38 cellular contexts compared by ENCODE assay signal in the genomic region with DNA sequence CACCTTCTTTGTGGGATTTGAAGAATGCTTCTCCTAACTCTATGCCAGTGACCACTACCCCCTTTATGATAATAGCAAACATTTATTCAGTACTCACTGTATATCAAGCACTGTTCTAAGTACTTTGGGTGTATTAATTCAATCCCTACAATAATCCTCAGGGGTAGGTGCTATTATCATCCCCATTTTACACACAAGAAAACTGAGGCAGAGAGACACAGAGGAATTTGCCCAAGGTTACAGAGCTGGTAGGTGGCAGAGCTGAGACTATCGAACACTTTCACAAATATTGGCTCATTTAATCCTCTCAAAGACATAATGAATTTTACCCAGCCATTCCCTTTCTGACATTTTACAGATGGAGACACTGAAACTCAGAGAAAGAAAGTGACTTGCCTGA.
"Had no signal": no experiment of that assay in that cellular context is flagged by ENCODE, and none has a peak within 500 bp of the region (broad histone marks: within the 10 kb centered on the region; RNA-seq: fewer than 3 reads in every experiment).

No MANE protein-coding gene starts in this region.

- H3K27me3 Mint-ChIP-seq: activated naive CD4-positive, alpha-beta T cell treated with anti-CD3 and anti-CD28 coated beads, Interleukin-2, amount 10 ng/mL, durations not matched to agents 7 days and 5 days; activated naive CD4-positive, alpha-beta T cell treated with anti-CD3 and anti-CD28 coated beads, Interleukin-2, amount 50 U/mL, for 24 hours; activated naive CD8-positive, alpha-beta T cell; activated naive CD8-positive, alpha-beta T cell treated with anti-CD3 and anti-CD28 coated beads for 36 hours; activated naive CD8-positive, alpha-beta T cell treated with anti-CD3 and anti-CD28 coated beads, Interleukin-2, amount 10 ng/mL, durations not matched to agents 7 days and 5 days; activated naive CD8-positive, alpha-beta T cell treated with anti-CD3 and anti-CD28 coated beads, Interleukin-2, amount 50 U/mL, for 24 hours; activated T-cell treated with anti-CD3 and anti-CD28 coated beads, Interleukin-2, amount 50 U/mL, for 24 hours; activated T-helper 17 cell treated with anti-CD3 and anti-CD28 coated beads, Interleukin-2, amount 50 U/mL, for 72 hours; central memory CD8-positive, alpha-beta T cell had no signal

- H3K27ac Mint-ChIP-seq: activated naive CD4-positive, alpha-beta T cell treated with anti-CD3 and anti-CD28 coated beads for 36 hours; activated naive CD4-positive, alpha-beta T cell treated with anti-CD3 and anti-CD28 coated beads, Interleukin-2, amount 10 ng/mL, durations not matched to agents 7 days and 5 days; activated naive CD4-positive, alpha-beta T cell treated with anti-CD3 and anti-CD28 coated beads, Interleukin-2, amount 50 U/mL, for 24 hours; activated naive CD4-positive, alpha-beta T cell treated with anti-CD3 and anti-CD28 coated beads, Interleukin-2, amount 50 U/mL, for 72 hours; activated naive CD8-positive, alpha-beta T cell; activated naive CD8-positive, alpha-beta T cell treated with anti-CD3 and anti-CD28 coated beads for 36 hours; activated naive CD8-positive, alpha-beta T cell treated with anti-CD3 and anti-CD28 coated beads, Interleukin-2, amount 10 ng/mL, durations not matched to agents 7 days and 5 days; activated naive CD8-positive, alpha-beta T cell treated with anti-CD3 and anti-CD28 coated beads, Interleukin-2, amount 50 U/mL, for 24 hours; activated T-cell treated with anti-CD3 and anti-CD28 coated beads, Interleukin-2, amount 50 U/mL, for 24 hours; activated T-cell treated with anti-CD3 and anti-CD28 coated beads, Interleukin-2, amount 50 U/mL, for 72 hours; activated T-helper 1 cell treated with anti-CD3 and anti-CD28 coated beads, Interleukin-12 subunit alpha, Interleukin-12 subunit beta, Interleukin-2, Interleukin-4 antibody, amounts not matched to agents 30 ng/mL and 10 ng/mL and 1 ng/mL, durations not matched to agents 14 hours and 24 hours and 36 hours; activated T-helper 17 cell treated with anti-CD3 and anti-CD28 coated beads, Interleukin-2, amount 50 U/mL, for 72 hours; activated T-helper 2 cell treated with anti-CD3 and anti-CD28 coated beads, Interferon-gamma antibody, Interleukin-2, Interleukin-4, amounts not matched to agents 10 μg/mL and 5 μg/mL and 100 μg/mL, durations not matched to agents 14 hours and 24 hours and 36 hours; brain had no signal

- DNase-seq: activated effector memory CD4-positive, alpha-beta T cell treated with Interleukin-2 at 50 U/mL for 16 hours; activated gamma-delta T cell; activated gamma-delta T cell treated with Interleukin-2 at 50 U/mL for 16 hours; activated naive CD4-positive, alpha-beta T cell; activated naive CD4-positive, alpha-beta T cell treated with anti-CD3 and anti-CD28 coated beads for 36 hours; activated naive CD4-positive, alpha-beta T cell treated with anti-CD3 and anti-CD28 coated beads, Interleukin-2, amount 10 ng/mL, durations not matched to agents 7 days and 5 days; activated naive CD4-positive, alpha-beta T cell treated with anti-CD3 and anti-CD28 coated beads, Interleukin-2, amount 50 U/mL, for 16 hours; activated naive CD4-positive, alpha-beta T cell treated with Interleukin-2 at 50 U/mL for 16 hours; activated naive CD8-positive, alpha-beta T cell treated with anti-CD3 and anti-CD28 coated beads for 36 hours; activated naive CD8-positive, alpha-beta T cell treated with anti-CD3 and anti-CD28 coated beads, Interleukin-2, amount 10 ng/mL, durations not matched to agents 7 days and 5 days; activated naive CD8-positive, alpha-beta T cell treated with anti-CD3 and anti-CD28 coated beads, Interleukin-2, amount 50 U/mL, for 24 hours; activated T-cell treated with anti-CD3 and anti-CD28 coated beads, Interleukin-2, amount 50 U/mL, for 24 hours; activated T-cell treated with anti-CD3 and anti-CD28 coated beads, Interleukin-2, amount 50 U/mL, for 4 hours; activated T-cell treated with anti-CD3 and anti-CD28 coated beads, Interleukin-2, amount 50 U/mL, for 48 hours; activated T-cell treated with anti-CD3 and anti-CD28 coated beads, Interleukin-2, amount 50 U/mL, for 72 hours; adrenal gland; amniotic stem cell; amygdala; anterior cingulate cortex; aorta; body of pancreas; brain microvascular endothelial cell; caudate nucleus; central memory CD4-positive, alpha-beta T cell; cerebellar nuclear complex had no signal

- ATAC-seq: activated naive CD4-positive, alpha-beta T cell treated with anti-CD3 and anti-CD28 coated beads, Interleukin-2, amount 50 U/mL, for 72 hours; activated naive CD8-positive, alpha-beta T cell treated with anti-CD3 and anti-CD28 coated beads, Interleukin-2, amount 50 U/mL, for 24 hours; activated T-cell treated with anti-CD3 and anti-CD28 coated beads, Interleukin-2, amount 50 U/mL, for 4 hours; activated T-cell treated with anti-CD3 and anti-CD28 coated beads, Interleukin-2, amount 50 U/mL, for 72 hours; activated T-helper 17 cell treated with anti-CD3 and anti-CD28 coated beads, Interleukin-2, amount 50 U/mL, for 72 hours; body of pancreas had no signal

- H3K36me3 Mint-ChIP-seq: activated naive CD4-positive, alpha-beta T cell treated with anti-CD3 and anti-CD28 coated beads, Interleukin-2, amount 10 ng/mL, durations not matched to agents 7 days and 5 days; activated naive CD4-positive, alpha-beta T cell treated with anti-CD3 and anti-CD28 coated beads, Interleukin-2, amount 50 U/mL, for 24 hours; activated naive CD4-positive, alpha-beta T cell treated with anti-CD3 and anti-CD28 coated beads, Interleukin-2, amount 50 U/mL, for 72 hours; activated naive CD8-positive, alpha-beta T cell; activated naive CD8-positive, alpha-beta T cell treated with anti-CD3 and anti-CD28 coated beads for 36 hours; activated naive CD8-positive, alpha-beta T cell treated with anti-CD3 and anti-CD28 coated beads, Interleukin-2, amount 10 ng/mL, durations not matched to agents 7 days and 5 days; brain had no signal

- H3K4me3 ChIP-seq: adrenal gland, ascending aorta, body of pancreas, breast epithelium, cardiac muscle cell had no signal

- H3K9me3 Mint-ChIP-seq: activated naive CD4-positive, alpha-beta T cell treated with anti-CD3 and anti-CD28 coated beads for 36 hours; activated naive CD4-positive, alpha-beta T cell treated with anti-CD3 and anti-CD28 coated beads, Interleukin-2, amount 10 ng/mL, durations not matched to agents 7 days and 5 days; activated naive CD4-positive, alpha-beta T cell treated with anti-CD3 and anti-CD28 coated beads, Interleukin-2, amount 50 U/mL, for 24 hours; activated naive CD4-positive, alpha-beta T cell treated with anti-CD3 and anti-CD28 coated beads, Interleukin-2, amount 50 U/mL, for 72 hours; activated naive CD8-positive, alpha-beta T cell treated with anti-CD3 and anti-CD28 coated beads for 36 hours; activated naive CD8-positive, alpha-beta T cell treated with anti-CD3 and anti-CD28 coated beads, Interleukin-2, amount 10 ng/mL, durations not matched to agents 7 days and 5 days; activated naive CD8-positive, alpha-beta T cell treated with anti-CD3 and anti-CD28 coated beads, Interleukin-2, amount 50 U/mL, for 24 hours; activated T-cell treated with anti-CD3 and anti-CD28 coated beads, Interleukin-2, amount 50 U/mL, for 24 hours; activated T-cell treated with anti-CD3 and anti-CD28 coated beads, Interleukin-2, amount 50 U/mL, for 4 hours; activated T-cell treated with anti-CD3 and anti-CD28 coated beads, Interleukin-2, amount 50 U/mL, for 72 hours; activated T-helper 1 cell treated with anti-CD3 and anti-CD28 coated beads, Interleukin-12 subunit alpha, Interleukin-12 subunit beta, Interleukin-2, Interleukin-4 antibody, amounts not matched to agents 30 ng/mL and 10 ng/mL and 1 ng/mL, durations not matched to agents 14 hours and 24 hours and 36 hours; activated T-helper 17 cell treated with anti-CD3 and anti-CD28 coated beads, Interleukin-2, amount 50 U/mL, for 72 hours; activated T-helper 2 cell treated with anti-CD3 and anti-CD28 coated beads, Interferon-gamma antibody, Interleukin-2, Interleukin-4, amounts not matched to agents 10 μg/mL and 5 μg/mL and 100 μg/mL, durations not matched to agents 14 hours and 24 hours and 36 hours; brain; central memory CD8-positive, alpha-beta T cell had no signal

- FAIRE-seq: astrocyte, bronchial epithelial cell had no signal

- H3K4me3 Mint-ChIP-seq: activated naive CD4-positive, alpha-beta T cell treated with anti-CD3 and anti-CD28 coated beads for 36 hours; activated naive CD4-positive, alpha-beta T cell treated with anti-CD3 and anti-CD28 coated beads, Interleukin-2, amount 10 ng/mL, durations not matched to agents 7 days and 5 days; activated naive CD4-positive, alpha-beta T cell treated with anti-CD3 and anti-CD28 coated beads, Interleukin-2, amount 50 U/mL, for 24 hours; activated naive CD8-positive, alpha-beta T cell; activated naive CD8-positive, alpha-beta T cell treated with anti-CD3 and anti-CD28 coated beads for 36 hours; activated naive CD8-positive, alpha-beta T cell treated with anti-CD3 and anti-CD28 coated beads, Interleukin-2, amount 10 ng/mL, durations not matched to agents 7 days and 5 days; activated naive CD8-positive, alpha-beta T cell treated with anti-CD3 and anti-CD28 coated beads, Interleukin-2, amount 50 U/mL, for 24 hours; activated T-cell treated with anti-CD3 and anti-CD28 coated beads, Interleukin-2, amount 50 U/mL, for 24 hours; activated T-cell treated with anti-CD3 and anti-CD28 coated beads, Interleukin-2, amount 50 U/mL, for 4 hours; activated T-cell treated with anti-CD3 and anti-CD28 coated beads, Interleukin-2, amount 50 U/mL, for 72 hours; activated T-helper 1 cell treated with anti-CD3 and anti-CD28 coated beads, Interleukin-12 subunit alpha, Interleukin-12 subunit beta, Interleukin-2, Interleukin-4 antibody, amounts not matched to agents 30 ng/mL and 10 ng/mL and 1 ng/mL, durations not matched to agents 14 hours and 24 hours and 36 hours; activated T-helper 17 cell treated with anti-CD3 and anti-CD28 coated beads, Interleukin-2, amount 50 U/mL, for 72 hours; brain; central memory CD8-positive, alpha-beta T cell had no signal

- H3K36me3 ChIP-seq: adrenal gland, ascending aorta, brain microvascular endothelial cell, breast epithelium, cardiac muscle cell had no signal

- H3K27me3 ChIP-seq: adrenal gland, ascending aorta, body of pancreas, brain microvascular endothelial cell, breast epithelium, cardiac muscle cell had no signal

- H3K9me3 ChIP-seq: adrenal gland, ascending aorta, body of pancreas, breast epithelium had no signal

- H3K4me1 Mint-ChIP-seq: activated naive CD4-positive, alpha-beta T cell treated with anti-CD3 and anti-CD28 coated beads, Interleukin-2, amount 10 ng/mL, durations not matched to agents 7 days and 5 days; activated naive CD4-positive, alpha-beta T cell treated with anti-CD3 and anti-CD28 coated beads, Interleukin-2, amount 50 U/mL, for 24 hours; activated naive CD8-positive, alpha-beta T cell treated with anti-CD3 and anti-CD28 coated beads for 36 hours; activated naive CD8-positive, alpha-beta T cell treated with anti-CD3 and anti-CD28 coated beads, Interleukin-2, amount 50 U/mL, for 24 hours; activated T-helper 17 cell treated with anti-CD3 and anti-CD28 coated beads, Interleukin-2, amount 50 U/mL, for 72 hours; central memory CD8-positive, alpha-beta T cell had no signal

- H3K4me1 ChIP-seq: ascending aorta had no signal

- H3K27ac ChIP-seq: adrenal gland, ascending aorta, body of pancreas, brain microvascular endothelial cell, breast epithelium, cardiac muscle cell had no signal
